12 cellular contexts compared by ENCODE assay signal in the genomic region with DNA sequence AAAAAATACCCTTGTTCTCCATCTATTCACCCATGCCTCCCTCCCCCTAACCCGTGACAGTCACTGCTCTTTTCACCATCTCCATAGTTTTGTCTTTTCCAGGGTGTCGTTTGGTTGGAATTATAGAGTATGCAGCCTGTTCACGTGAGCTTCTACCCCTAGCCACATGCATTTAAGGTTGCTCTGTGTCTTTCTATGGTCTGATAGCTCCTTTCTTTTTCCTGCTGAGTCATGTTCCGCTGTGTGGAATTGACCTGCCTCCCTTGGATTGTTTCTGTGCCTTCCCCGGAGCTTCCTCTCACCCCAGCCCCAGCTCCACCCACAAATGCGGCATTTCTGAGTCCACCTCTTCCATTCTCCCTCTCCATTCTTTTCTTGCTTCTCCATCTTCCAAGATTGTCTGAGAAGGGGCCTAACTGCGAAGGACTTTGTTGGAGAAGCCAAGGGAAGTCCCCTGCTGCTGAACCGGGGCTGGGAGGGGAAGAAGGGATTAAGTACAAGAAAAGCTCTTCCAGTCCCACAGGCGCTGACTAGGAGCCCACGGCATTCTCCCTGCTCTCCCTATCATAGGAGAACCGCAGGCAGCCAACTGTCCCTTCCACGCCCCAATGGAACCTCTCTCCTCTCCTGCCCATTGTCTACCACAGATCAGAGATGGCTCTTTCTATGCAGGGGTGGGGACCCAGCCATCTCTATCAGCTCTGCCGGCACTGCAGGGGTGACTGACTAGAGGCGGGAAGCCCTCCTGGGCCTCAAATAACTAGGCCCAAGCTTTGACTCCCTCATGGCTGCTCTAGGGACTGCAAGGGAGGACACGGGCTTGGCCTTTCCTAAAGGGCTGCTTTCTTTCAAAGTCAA.
DNase-seq lines count a peak whose midpoint lies in the region; FAIRE-seq and TF ChIP-seq lines count a peak whose summit lies in the region.
"Had no signal": no experiment of that assay in that cellular context is flagged by ENCODE, and none has a peak within 500 bp of the region (broad histone marks: within the 10 kb centered on the region; RNA-seq: fewer than 3 reads in every experiment).

No MANE protein-coding gene starts in this region.

- no peak overlapping the region for H2BK5ac ChIP-seq in neuronal stem cell (ENCODE audit: low read length)

- intact Hi-C loops in endothelial cell of umbilical vein (cut with micrococcal nuclease): loop anchor here (1.0 kb wide), 1 partner anchor 265 kb away; no protein-coding TSS in a partner anchor

- no peaks in the 10 kb centered on the region for H3K79me2 ChIP-seq in endothelial cell of umbilical vein (ENCODE audit: control insufficient read depth, insufficient read depth, low read length)

- no peak overlapping the region for H3K14ac ChIP-seq in neuronal stem cell (ENCODE audit: low read length)

- H2AK5ac ChIP-seq in neuronal stem cell (ENCODE audit: low read depth, low read length): no peak overlapping the region

- H4K20me1 ChIP-seq in endothelial cell of umbilical vein (replicated peaks; ENCODE audit: control insufficient read depth, extremely low read depth, insufficient read depth, low read length): no peaks in the 10 kb centered on the region

- no peak overlapping the region for H3K4me2 ChIP-seq in endothelial cell of umbilical vein (ENCODE audit: insufficient read depth, low read length)
- no peak overlapping the region for H3K4me2 ChIP-seq in neuronal stem cell (ENCODE audit: insufficient read depth, low read length, poor library complexity, severe bottlenecking)

- no peak for TF ChIP-seq CTCF in endothelial cell of umbilical vein (IDR thresholded peaks at IDR 0.05; ENCODE audit: extremely low read depth in 1 of 2, insufficient read depth in 1 of 2, low read depth in 1 of 2, low read length in 2 of 2)

- CTCF ChIA-PET in endothelial cell of umbilical vein (lab: Charles Lee): interaction anchor here (0.7 to 11.7 kb wide), 7 partner anchors 10 to 385 kb away, joined by 3 to 115 read pairs (median 4); no protein-coding TSS in a partner anchor

- H3K23ac ChIP-seq in neuronal stem cell (ENCODE audit: low read depth, low read length, poor library complexity): no peak overlapping the region

- peak overlapping the region; percentile 70 for H2AFZ ChIP-seq in endothelial cell of umbilical vein (ENCODE audit: low read depth, low read length)
- H2AFZ ChIP-seq in neuronal stem cell (ENCODE audit: low read length): peak overlapping the region; percentile 71

- H3K4me3 ChIP-seq in endothelial cell of umbilical vein (replicated peaks in 1 of 3; ENCODE audit: insufficient read depth in 1 of 3, low read depth in 1 of 3, low read length in 3 of 3): no peak overlapping the region
- no peak overlapping the region for H3K4me3 ChIP-seq in neuronal stem cell (ENCODE audit: low read length in 2 of 2)

- no peak overlapping the region for H2BK15ac ChIP-seq in neuronal stem cell (ENCODE audit: low read length)

- no CpG with 5 or more reads among the region's 15 CpGs for WGBS in neuronal stem cell (ENCODE audit: extremely low coverage in 2 of 2, insufficient read length in 2 of 2, insufficient replicate concordance in 1 of 2), 2 donors

- H3K27me3 ChIP-seq in endothelial cell of umbilical vein (ENCODE audit: control insufficient read depth in 2 of 2, insufficient read depth in 2 of 2, low read length in 2 of 2) (no peaks in the 10 kb centered on the region), neuronal stem cell (ENCODE audit: control insufficient read depth in 3 of 3, insufficient read depth in 3 of 3, low read depth in 1 of 3, low read length in 3 of 3) (no peaks in the 10 kb centered on the region)

- H3K36me3 ChIP-seq in endothelial cell of umbilical vein (ENCODE audit: control insufficient read depth in 2 of 2, extremely low read depth in 1 of 2, insufficient read depth in 2 of 2, low read length in 2 of 2): no peaks in the 10 kb centered on the region
- H3K36me3 ChIP-seq in neuronal stem cell (replicated peaks in 1 of 2; ENCODE audit: control insufficient read depth in 2 of 2, insufficient read depth in 2 of 2, low read length in 2 of 2): peaks cover 0 to 3% of the 10 kb centered on the region in 2 donors

- no peak overlapping the region for H2BK120ac ChIP-seq in neuronal stem cell (ENCODE audit: low read depth, low read length)

- FAIRE-seq in RCC 7860 (lab: Jason Lieb, UNC) (peak; percentile 89), endothelial cell of umbilical vein (lab: Jason Lieb, UNC) (peak; percentile 47)

- H3K9ac ChIP-seq in endothelial cell of umbilical vein (replicated peaks; ENCODE audit: extremely low read depth, insufficient read depth, low read length): peak overlapping the region; percentile 2
- H3K9ac ChIP-seq in neuronal stem cell (ENCODE audit: low read depth, low read length, poor library complexity): no peak overlapping the region

- H3K9me3 ChIP-seq in endothelial cell of umbilical vein (replicated peaks; ENCODE audit: control insufficient read depth, insufficient read depth, low read length): no peaks in the 10 kb centered on the region
- peaks cover 0 to 3% of the 10 kb centered on the region in 2 donors for H3K9me3 ChIP-seq in neuronal stem cell (replicated peaks in 1 of 2; ENCODE audit: control insufficient read depth in 2 of 2, insufficient read depth in 1 of 2, low read depth in 1 of 2, low read length in 2 of 2)

- H3K4me1 ChIP-seq in endothelial cell of umbilical vein (ENCODE audit: control insufficient read depth, extremely low read depth, insufficient read depth, low read length) (peaks cover 28% of the 10 kb centered on the region), neuronal stem cell (ENCODE audit: control insufficient read depth in 2 of 2, insufficient read depth in 1 of 2, low read depth in 1 of 2, low read length in 2 of 2) (peaks cover 26 to 27% of the 10 kb centered on the region in 2 donors)

- H3K27ac ChIP-seq in endothelial cell of umbilical vein (ENCODE audit: insufficient read depth, low read depth, low read length): no peak overlapping the region
- peak overlapping the region; percentile 33 for H3K27ac ChIP-seq in neuronal stem cell (replicated peaks; ENCODE audit: low read length)

- POLR2A ChIA-PET in endothelial cell of umbilical vein (lab: Charles Lee): no interaction called here

- no peak for TF ChIP-seq POLR2A in endothelial cell of umbilical vein (IDR thresholded peaks at IDR 0.05; ENCODE audit: low read depth, low read length)

- H3K79me1 ChIP-seq in neuronal stem cell (ENCODE audit: low read depth, low read length): no peaks in the 10 kb centered on the region

- no TSS peak for BruUV-seq in endothelial cell of umbilical vein (replicated peaks; lab: Mats Ljungman, UMichigan)

- no peak overlapping the region for H4K91ac ChIP-seq in neuronal stem cell (ENCODE audit: low read depth, low read length, poor library complexity)

- no peak overlapping the region for H3K4ac ChIP-seq in neuronal stem cell (ENCODE audit: low read length)

- peak; percentile 14 for DNase-seq in DMS53 treated with DMSO at 0.1 percent for 48 hours (lab: John Stamatoyannopoulos, UW; ENCODE audit: unreplicated experiment)
- DNase-seq in RCC 7860 (ENCODE audit: low spot score): peak; percentile 91
- peak; percentile 4 for DNase-seq in endothelial cell of umbilical vein (ENCODE audit: low read depth, low spot score)
- no peak for DNase-seq in neuronal stem cell (ENCODE audit: low spot score)
- DNase-seq in hypothalamus (lab: John Stamatoyannopoulos, UW): no peak
- no peak for DNase-seq in NCI-H1092 treated with DMSO at 0.1 percent for 48 hours (lab: John Stamatoyannopoulos, UW)
- DNase-seq in NCI-H226: no peak
- no peak for DNase-seq in anterior cingulate cortex (lab: John Stamatoyannopoulos, UW)
- DNase-seq: natural killer cell; NCI-H526 treated with DMSO at 0.1 percent for 48 hours; stimulated activated CD4-positive, alpha-beta T cell treated with anti-CD3 and anti-CD28 coated beads, Interleukin-4, amount 100 ng/mL, for 4 hours; trophoblast cell had no signal

- no peak overlapping the region for H2BK12ac ChIP-seq in neuronal stem cell (ENCODE audit: low read length)

- H3K18ac ChIP-seq in neuronal stem cell (ENCODE audit: low read length): no peak overlapping the region

- no peaks in the 10 kb centered on the region for H3K9me1 ChIP-seq in endothelial cell of umbilical vein (replicated peaks; ENCODE audit: control insufficient read depth, extremely low read depth, insufficient read depth, low read length)

- dilution Hi-C loops in endothelial cell of umbilical vein (cut with MboI; ENCODE audit: extremely low pct_ligation_motif_present, low sequenced_read_pairs): no loop called here

- H4K8ac ChIP-seq in neuronal stem cell (ENCODE audit: low read depth, low read length): no peak overlapping the region

TF ChIP-seq in endothelial cell of umbilical vein, 7 proteins besides CTCF, POLR2A, EP300 and RAD21:
- no peak for TF ChIP-seq EZH2 (IDR thresholded peaks at IDR 0.05; ENCODE audit: borderline replicate concordance, low read depth, low read length, severe bottlenecking)
- TF ChIP-seq MYC (IDR thresholded peaks at IDR 0.05; ENCODE audit: low read depth, low read length): no peak
- TF ChIP-seq POLR2AphosphoS5 (IDR thresholded peaks at IDR 0.05; ENCODE audit: insufficient read depth, low read depth, low read length): no peak
- TF ChIP-seq FOS (IDR thresholded peaks at IDR 0.05; ENCODE audit: borderline replicate concordance, insufficient read depth, low read length): no peak
- TF ChIP-seq JUN (IDR thresholded peaks at IDR 0.05; ENCODE audit: borderline replicate concordance, insufficient read depth, insufficient read length, low read depth): no peak
- no peak for TF ChIP-seq MAX (IDR thresholded peaks at IDR 0.05; ENCODE audit: insufficient read depth, insufficient read length)
- no peak for TF ChIP-seq GATA2 (IDR thresholded peaks at IDR 0.05; ENCODE audit: insufficient read depth, insufficient read length, low read depth, low read length)

Comparison
In these comparisons a context has a peak if more than half of its experiments do, and no peak if none do; other contexts are left out.
1. DNase-seq: peak in DMS53 treated with DMSO at 0.1 percent for 48 hours (single experiment), RCC 7860 (single experiment) and endothelial cell of umbilical vein (single experiment); none in neuronal stem cell (single experiment), hypothalamus (0 of 51), NCI-H1092 treated with DMSO at 0.1 percent for 48 hours (single experiment), NCI-H226 (single experiment) and anterior cingulate cortex (0 of 58).